In the genomic region with DNA sequence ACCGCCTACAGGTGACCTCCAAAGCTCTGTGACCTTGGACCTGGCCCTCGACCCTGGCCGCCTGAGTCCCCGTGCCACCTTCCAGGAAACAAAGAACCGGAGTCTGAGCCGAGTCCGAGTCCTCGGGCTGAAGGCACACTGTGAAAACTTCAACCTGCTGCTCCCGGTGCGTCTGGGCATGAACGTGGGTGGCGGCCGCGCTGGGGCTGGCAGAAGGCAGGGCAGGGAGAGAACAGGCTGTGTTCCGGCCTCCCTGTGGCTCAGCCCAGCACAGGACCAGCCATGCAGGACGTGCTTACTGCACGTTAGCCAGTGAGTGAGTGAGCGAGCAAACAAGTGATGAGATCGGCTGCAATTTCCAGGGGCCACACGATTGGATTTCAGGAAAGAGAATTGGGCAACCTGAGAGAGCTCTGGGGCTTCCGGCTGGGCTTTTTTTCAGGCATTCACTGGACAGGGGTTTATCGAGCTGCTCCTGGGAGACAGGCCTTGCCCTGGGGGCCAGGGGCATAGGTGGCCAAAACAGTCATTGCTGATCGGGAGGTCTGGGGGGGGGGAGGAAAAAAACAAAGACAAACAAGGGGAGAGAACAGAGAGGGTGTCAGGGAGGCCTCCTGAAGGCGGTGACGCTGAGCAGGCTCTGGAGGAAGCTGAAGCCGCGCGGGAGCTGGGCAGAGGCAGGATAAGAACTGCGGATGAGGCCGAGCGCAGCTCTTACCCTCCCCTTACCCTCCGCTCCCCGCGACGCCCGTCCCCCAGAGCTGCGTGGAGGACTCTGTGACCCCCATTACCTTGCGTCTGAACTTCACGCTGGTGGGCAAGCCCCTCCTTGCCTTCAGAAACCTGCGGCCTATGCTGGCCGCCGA, we compare ENCODE assay signal across 1 cellular context.
TF ChIP-seq lines count a peak whose summit lies in the region.

No MANE protein-coding gene starts in this region.

TF ChIP-seq in HepG2, 621 proteins besides CTCF, POLR2A, EP300 and RAD21 (continued from another document and continues in another):
- TF ChIP-seq PATZ1 (CRISPR knock-in tag; IDR thresholded peaks at IDR 0.05), result no peak
- no peak for TF ChIP-seq KAT2B (IDR thresholded peaks at IDR 0.05; ENCODE audit: borderline replicate concordance, low read depth, low read length)
- TF ChIP-seq SMAD9 (CRISPR knock-in tag; IDR thresholded peaks at IDR 0.05), result no peak
- TF ChIP-seq YEATS4 (CRISPR knock-in tag; IDR thresholded peaks at IDR 0.05; ENCODE audit: borderline replicate concordance), result peak; percentile 73; the same call in 1 of the 2 replicates
- TF ChIP-seq, protein P1, sequence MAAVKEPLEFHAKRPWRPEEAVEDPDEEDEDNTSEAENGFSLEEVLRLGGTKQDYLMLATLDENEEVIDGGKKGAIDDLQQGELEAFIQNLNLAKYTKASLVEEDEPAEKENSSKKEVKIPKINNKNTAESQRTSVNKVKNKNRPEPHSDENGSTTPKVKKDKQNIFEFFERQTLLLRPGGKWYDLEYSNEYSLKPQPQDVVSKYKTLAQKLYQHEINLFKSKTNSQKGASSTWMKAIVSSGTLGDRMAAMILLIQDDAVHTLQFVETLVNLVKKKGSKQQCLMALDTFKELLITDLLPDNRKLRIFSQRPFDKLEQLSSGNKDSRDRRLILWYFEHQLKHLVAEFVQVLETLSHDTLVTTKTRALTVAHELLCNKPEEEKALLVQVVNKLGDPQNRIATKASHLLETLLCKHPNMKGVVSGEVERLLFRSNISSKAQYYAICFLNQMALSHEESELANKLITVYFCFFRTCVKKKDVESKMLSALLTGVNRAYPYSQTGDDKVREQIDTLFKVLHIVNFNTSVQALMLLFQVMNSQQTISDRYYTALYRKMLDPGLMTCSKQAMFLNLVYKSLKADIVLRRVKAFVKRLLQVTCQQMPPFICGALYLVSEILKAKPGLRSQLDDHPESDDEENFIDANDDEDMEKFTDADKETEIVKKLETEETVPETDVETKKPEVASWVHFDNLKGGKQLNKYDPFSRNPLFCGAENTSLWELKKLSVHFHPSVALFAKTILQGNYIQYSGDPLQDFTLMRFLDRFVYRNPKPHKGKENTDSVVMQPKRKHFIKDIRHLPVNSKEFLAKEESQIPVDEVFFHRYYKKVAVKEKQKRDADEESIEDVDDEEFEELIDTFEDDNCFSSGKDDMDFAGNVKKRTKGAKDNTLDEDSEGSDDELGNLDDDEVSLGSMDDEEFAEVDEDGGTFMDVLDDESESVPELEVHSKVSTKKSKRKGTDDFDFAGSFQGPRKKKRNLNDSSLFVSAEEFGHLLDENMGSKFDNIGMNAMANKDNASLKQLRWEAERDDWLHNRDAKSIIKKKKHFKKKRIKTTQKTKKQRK (IDR thresholded peaks at IDR 0.05; ENCODE audit: low read length), result no peak
- TF ChIP-seq TCF7 (IDR thresholded peaks at IDR 0.05; ENCODE audit: low read depth), result no peak
- TF ChIP-seq, protein P2, sequence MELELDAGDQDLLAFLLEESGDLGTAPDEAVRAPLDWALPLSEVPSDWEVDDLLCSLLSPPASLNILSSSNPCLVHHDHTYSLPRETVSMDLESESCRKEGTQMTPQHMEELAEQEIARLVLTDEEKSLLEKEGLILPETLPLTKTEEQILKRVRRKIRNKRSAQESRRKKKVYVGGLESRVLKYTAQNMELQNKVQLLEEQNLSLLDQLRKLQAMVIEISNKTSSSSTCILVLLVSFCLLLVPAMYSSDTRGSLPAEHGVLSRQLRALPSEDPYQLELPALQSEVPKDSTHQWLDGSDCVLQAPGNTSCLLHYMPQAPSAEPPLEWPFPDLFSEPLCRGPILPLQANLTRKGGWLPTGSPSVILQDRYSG (CRISPR knock-in tag; IDR thresholded peaks at IDR 0.05), result no peak
- TF ChIP-seq ZNF607 (CRISPR knock-in tag; IDR thresholded peaks at IDR 0.05; ENCODE audit: borderline replicate concordance), result peak; percentile 84; the same call in 1 of the 2 replicates
- TF ChIP-seq HOXA5 (CRISPR knock-in tag; IDR thresholded peaks at IDR 0.05), result no peak
- no peak; the same call in 1 of the 2 replicates for TF ChIP-seq SOX13 (IDR thresholded peaks at IDR 0.05)
- TF ChIP-seq SOX13 (CRISPR knock-in tag; conservative IDR thresholded peaks at IDR 0.05 in 1 of 2, IDR thresholded peaks at IDR 0.05 in 1 of 2), result no peak
- no peak for TF ChIP-seq FLYWCH1 (CRISPR knock-in tag; IDR thresholded peaks at IDR 0.05)
- no peak for TF ChIP-seq MIER3 (CRISPR knock-in tag; IDR thresholded peaks at IDR 0.05; ENCODE audit: borderline replicate concordance)
- 0 out of 2 replicates have a peak, but pooled peaks have one; percentile 33 for TF ChIP-seq RNF2 (conservative IDR thresholded peaks at IDR 0.05; ENCODE audit: low read depth)
- no peak for TF ChIP-seq U2AF2 (IDR thresholded peaks at IDR 0.05; ENCODE audit: low read depth, low read length)
- no peak for TF ChIP-seq AGO2 (optimal IDR thresholded peaks at IDR 0.05; ENCODE audit: low read depth, low read length)
- TF ChIP-seq NPAS2 (CRISPR knock-in tag; IDR thresholded peaks at IDR 0.05; ENCODE audit: borderline replicate concordance), result no peak
- no peak for TF ChIP-seq ELF1 (CRISPR knock-in tag; IDR thresholded peaks at IDR 0.05)
- no peak for TF ChIP-seq NBN (conservative IDR thresholded peaks at IDR 0.05)
- TF ChIP-seq ZNF264 (CRISPR knock-in tag; IDR thresholded peaks at IDR 0.05), result no peak
- TF ChIP-seq PLSCR1 (CRISPR knock-in tag; IDR thresholded peaks at IDR 0.05; ENCODE audit: borderline replicate concordance), result no peak
- TF ChIP-seq MYPOP (CRISPR knock-in tag; IDR thresholded peaks at IDR 0.05), result no peak
- TF ChIP-seq IKZF4 (CRISPR knock-in tag; IDR thresholded peaks at IDR 0.05; ENCODE audit: borderline replicate concordance, low read depth, not compliant biosample characterization), result peak; percentile 36
- TF ChIP-seq ZMYM2 (CRISPR knock-in tag; IDR thresholded peaks at IDR 0.05), result peak; percentile 58; the same call in 1 of the 2 replicates
- no peak for TF ChIP-seq ZNF737 (CRISPR knock-in tag; IDR thresholded peaks at IDR 0.05; ENCODE audit: borderline replicate concordance)
- peak; percentile 32; the same call in 1 of the 2 replicates for TF ChIP-seq NFKB2 (CRISPR knock-in tag; IDR thresholded peaks at IDR 0.05; ENCODE audit: borderline replicate concordance)
- TF ChIP-seq, protein P3, sequence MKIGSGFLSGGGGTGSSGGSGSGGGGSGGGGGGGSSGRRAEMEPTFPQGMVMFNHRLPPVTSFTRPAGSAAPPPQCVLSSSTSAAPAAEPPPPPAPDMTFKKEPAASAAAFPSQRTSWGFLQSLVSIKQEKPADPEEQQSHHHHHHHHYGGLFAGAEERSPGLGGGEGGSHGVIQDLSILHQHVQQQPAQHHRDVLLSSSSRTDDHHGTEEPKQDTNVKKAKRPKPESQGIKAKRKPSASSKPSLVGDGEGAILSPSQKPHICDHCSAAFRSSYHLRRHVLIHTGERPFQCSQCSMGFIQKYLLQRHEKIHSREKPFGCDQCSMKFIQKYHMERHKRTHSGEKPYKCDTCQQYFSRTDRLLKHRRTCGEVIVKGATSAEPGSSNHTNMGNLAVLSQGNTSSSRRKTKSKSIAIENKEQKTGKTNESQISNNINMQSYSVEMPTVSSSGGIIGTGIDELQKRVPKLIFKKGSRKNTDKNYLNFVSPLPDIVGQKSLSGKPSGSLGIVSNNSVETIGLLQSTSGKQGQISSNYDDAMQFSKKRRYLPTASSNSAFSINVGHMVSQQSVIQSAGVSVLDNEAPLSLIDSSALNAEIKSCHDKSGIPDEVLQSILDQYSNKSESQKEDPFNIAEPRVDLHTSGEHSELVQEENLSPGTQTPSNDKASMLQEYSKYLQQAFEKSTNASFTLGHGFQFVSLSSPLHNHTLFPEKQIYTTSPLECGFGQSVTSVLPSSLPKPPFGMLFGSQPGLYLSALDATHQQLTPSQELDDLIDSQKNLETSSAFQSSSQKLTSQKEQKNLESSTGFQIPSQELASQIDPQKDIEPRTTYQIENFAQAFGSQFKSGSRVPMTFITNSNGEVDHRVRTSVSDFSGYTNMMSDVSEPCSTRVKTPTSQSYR (CRISPR knock-in tag; IDR thresholded peaks at IDR 0.05; ENCODE audit: borderline replicate concordance), result no peak
- TF ChIP-seq ZNF225 (CRISPR knock-in tag; IDR thresholded peaks at IDR 0.05), result no peak
- TF ChIP-seq ZNF563 (CRISPR knock-in tag; IDR thresholded peaks at IDR 0.05), result no peak; the same call in 1 of the 2 replicates
- TF ChIP-seq ZSCAN25 (CRISPR knock-in tag; IDR thresholded peaks at IDR 0.05), result no peak
- no peak for TF ChIP-seq ZBTB39 (CRISPR knock-in tag; IDR thresholded peaks at IDR 0.05)
- TF ChIP-seq ZNF276 (CRISPR knock-in tag; IDR thresholded peaks at IDR 0.05; ENCODE audit: low read depth), result no peak
- TF ChIP-seq TP53 (CRISPR knock-in tag; conservative IDR thresholded peaks at IDR 0.05), result no peak
- TF ChIP-seq, protein P4, sequence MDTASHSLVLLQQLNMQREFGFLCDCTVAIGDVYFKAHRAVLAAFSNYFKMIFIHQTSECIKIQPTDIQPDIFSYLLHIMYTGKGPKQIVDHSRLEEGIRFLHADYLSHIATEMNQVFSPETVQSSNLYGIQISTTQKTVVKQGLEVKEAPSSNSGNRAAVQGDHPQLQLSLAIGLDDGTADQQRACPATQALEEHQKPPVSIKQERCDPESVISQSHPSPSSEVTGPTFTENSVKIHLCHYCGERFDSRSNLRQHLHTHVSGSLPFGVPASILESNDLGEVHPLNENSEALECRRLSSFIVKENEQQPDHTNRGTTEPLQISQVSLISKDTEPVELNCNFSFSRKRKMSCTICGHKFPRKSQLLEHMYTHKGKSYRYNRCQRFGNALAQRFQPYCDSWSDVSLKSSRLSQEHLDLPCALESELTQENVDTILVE (CRISPR knock-in tag; IDR thresholded peaks at IDR 0.05), result no peak
- no peak for TF ChIP-seq ZNF629 (CRISPR knock-in tag; conservative IDR thresholded peaks at IDR 0.05)
- 0 out of 2 replicates have a peak, but pooled peaks have one; percentile 43 for TF ChIP-seq MTERF4 (CRISPR knock-in tag; IDR thresholded peaks at IDR 0.05)
- no peak for TF ChIP-seq ZFAT (CRISPR knock-in tag; conservative IDR thresholded peaks at IDR 0.05)
